8 cellular contexts compared by ENCODE assay signal in genomic region chrX:7109838-7110793, GRCh38. TPM values are rescaled to one million over a fixed set of nuclear protein-coding genes. Genes with fewer than 3 reads are reported as not detected.
DNase-seq lines count a peak whose midpoint lies in the region; ATAC-seq and TF ChIP-seq lines count a peak whose summit lies in the region.

No MANE protein-coding gene starts in this region.

- intact Hi-C loops in ovary (cut with DNase I) = no loop called here

- no peak for TF ChIP-seq EP300 in ovary (IDR thresholded peaks at IDR 0.05)

- H3K4me3 ChIP-seq in fibroblast of villous mesenchyme (ENCODE audit: low read depth, low read length) = no peak overlapping the region
- no peak overlapping the region for H3K4me3 ChIP-seq in ovary

- H3K27me3 ChIP-seq in ovary = no peaks in the 10 kb centered on the region

- in situ Hi-C loops in GM13976 (cut with MboI; ENCODE audit: low sequenced_read_pairs, unreplicated experiment) = no loop called here

- TF ChIP-seq CTCF in GM13976 (IDR thresholded peaks at IDR 0.05; ENCODE audit: borderline replicate concordance, control extremely low read depth, extremely low read depth, insufficient read depth, missing control alignments) = no peak
- no peak for TF ChIP-seq CTCF in GM20000 (IDR thresholded peaks at IDR 0.05; ENCODE audit: extremely low read depth, missing control alignments)
- TF ChIP-seq CTCF in fibroblast of villous mesenchyme (IDR thresholded peaks at IDR 0.05; ENCODE audit: insufficient read depth, low read depth, low read length) = no peak
- TF ChIP-seq CTCF in ovary (IDR thresholded peaks at IDR 0.05) = no peak

- no peak overlapping the region for H3K27ac ChIP-seq in ovary

- WGBS in ovary, 3 donors = 90 to 94% (median 92%) methylated on average over 12 of the region's 12 CpGs

- TF ChIP-seq POLR2A in ovary (IDR thresholded peaks at IDR 0.05) = no peak

- H3K4me1 ChIP-seq in ovary (ENCODE audit: insufficient read depth) = peaks cover 2% of the 10 kb centered on the region

- no peaks in the 10 kb centered on the region for H3K36me3 ChIP-seq in ovary

- DNase-seq in GM13976 (ENCODE audit: low spot score) (peak; percentile 55), GM20000 (ENCODE audit: low spot score) (peak; percentile 34), fibroblast of villous mesenchyme (ENCODE audit: low read depth) (peak; percentile 1), ovary (no peak), hypothalamus (lab: John Stamatoyannopoulos, UW) (no peak), NCI-H128 (lab: John Stamatoyannopoulos, UW; ENCODE audit: unreplicated experiment) (no peak), UCSD-AML1 (lab: John Stamatoyannopoulos, UW; ENCODE audit: unreplicated experiment) (no peak)

- H3K9me3 ChIP-seq in ovary = no peaks in the 10 kb centered on the region

- ATAC-seq in HG03432 (IDR thresholded peaks at IDR 0.05; ENCODE audit: unreplicated experiment) = peak; percentile 74

RNA-seq across cellular contexts. Expression of gene STS, which starts 37.4 kb away (rescaled TPM):
- 4.5 and 6.9 TPM in 2 replicates for total RNA-seq in fibroblast of villous mesenchyme
- 1 to 10 TPM; 2.6 to 8.4 (median 6.1) TPM for total RNA-seq in ovary
- polyA plus RNA-seq in ovary = 10 to 100 TPM in 1 of 2 donors, 1 to 10 TPM in 1; 3.8 to 11.7 TPM

RNA-seq across cellular contexts. Expression of gene PUDP, which starts 37.8 kb away (rescaled TPM):
- total RNA-seq in fibroblast of villous mesenchyme (11.0 and 15.1 TPM in 2 replicates), ovary (10 to 100 TPM in 6 of 7 donors, 1 to 10 TPM in 1; 7.3 to 17.9 (median 14.8) TPM)
- 10 to 100 TPM in 1 of 2 donors, 1 to 10 TPM in 1; 7.0 to 15.0 TPM for polyA plus RNA-seq in ovary

Comparison
In these comparisons a context has a peak if more than half of its experiments do, and no peak if none do; other contexts are left out.
1. DNase-seq: peak in GM13976 (single experiment), GM20000 (single experiment) and fibroblast of villous mesenchyme (single experiment); none in ovary (0 of 5), hypothalamus (0 of 51), NCI-H128 (single experiment) and UCSD-AML1 (single experiment).